Comparison of ENCODE assay signal across 14 cellular contexts in genomic region chr14:59342516-59343484, GRCh38.
DNase-seq lines count a peak whose midpoint lies in the region; ATAC-seq, FAIRE-seq and TF ChIP-seq lines count a peak whose summit lies in the region.
"Had no signal": no experiment of that assay in that cellular context is flagged by ENCODE, and none has a peak within 500 bp of the region (broad histone marks: within the 10 kb centered on the region; RNA-seq: fewer than 3 reads in every experiment).

No MANE protein-coding gene starts in this region.

- intact Hi-C loops in lower lobe of right lung (cut with DNase I) = no loop called here

- no peak overlapping the region for H3K4me3 ChIP-seq in choroid plexus epithelial cell (ENCODE audit: low read depth, low read length)
- no peak overlapping the region for H3K4me3 ChIP-seq in lower lobe of right lung
- H3K4me3 ChIP-seq in thoracic aorta = no peak overlapping the region
- H3K4me3 ChIP-seq: BLaER1 treated with 17β-estradiol and CSF1 and Interleukin-3, amounts not matched to agents 10 nM and 100 nM had no signal

- no peak for DNase-seq in HTR-8/SVneo (ENCODE audit: insufficient read length, low spot score)
- peak; percentile 70 for DNase-seq in choroid plexus epithelial cell (ENCODE audit: low read depth)
- no peak for DNase-seq in lower lobe of right lung
- no peak for DNase-seq in thoracic aorta (ENCODE audit: low spot score)
- DNase-seq in DMS153 treated with DMSO at 0.1 percent for 48 hours (lab: John Stamatoyannopoulos, UW; ENCODE audit: unreplicated experiment) = no peak
- DNase-seq in NCI-H187 treated with DMSO at 0.1 percent for 48 hours (lab: John Stamatoyannopoulos, UW) = no peak
- no peak for DNase-seq in activated naive CD4-positive, alpha-beta T cell (lab: John Stamatoyannopoulos, UW)
- DNase-seq: activated naive CD4-positive, alpha-beta T cell treated with anti-CD3 and anti-CD28 coated beads, Interleukin-2, amount 10 ng/mL, durations not matched to agents 7 days and 5 days; NCI-H187; NCI-H774; stimulated activated CD4-positive, alpha-beta T cell treated with anti-CD3 and anti-CD28 coated beads, Interleukin-2, amount 100 ng/mL, for 48 hours had no signal

- H3K9me3 ChIP-seq in lower lobe of right lung (no peaks in the 10 kb centered on the region), thoracic aorta (no peaks in the 10 kb centered on the region)
- H3K9me3 ChIP-seq: BLaER1 treated with 17β-estradiol and CSF1 and Interleukin-3, amounts not matched to agents 10 nM and 100 nM had no signal

- peaks cover 30% of the 10 kb centered on the region for H3K36me3 ChIP-seq in lower lobe of right lung
- H3K36me3 ChIP-seq in thoracic aorta = no peaks in the 10 kb centered on the region

- no peaks in the 10 kb centered on the region for H3K27me3 ChIP-seq in lower lobe of right lung (ENCODE audit: low read depth)
- H3K27me3 ChIP-seq in thoracic aorta (replicated peaks; ENCODE audit: insufficient read depth) = no peaks in the 10 kb centered on the region
- H3K27me3 ChIP-seq: BLaER1 treated with 17β-estradiol and CSF1 and Interleukin-3, amounts not matched to agents 10 nM and 100 nM had no signal

- H3K27ac ChIP-seq in lower lobe of right lung (no peak overlapping the region), thoracic aorta (peak overlapping the region; percentile 6 to 79)
- H3K27ac ChIP-seq: BLaER1 treated with 17β-estradiol and CSF1 and Interleukin-3, amounts not matched to agents 10 nM and 100 nM had no signal

- peak; percentile 93 for FAIRE-seq in HTR-8/SVneo (lab: Jason Lieb, UNC)

- H3K4me1 ChIP-seq in lower lobe of right lung (peaks cover 19% of the 10 kb centered on the region), thoracic aorta (ENCODE audit: control insufficient read depth in 1 of 2, low read depth in 2 of 2) (peaks cover 21 to 98% of the 10 kb centered on the region in 2 donors)

- ATAC-seq in lower lobe of right lung (peak; percentile 51 to 78), thoracic aorta (ENCODE audit: insufficient number of reproducible peaks, low FRiP score, low read depth) (no peak), GM18519 (IDR thresholded peaks at IDR 0.05; ENCODE audit: low FRiP score, unreplicated experiment) (no peak)
- ATAC-seq: esophagus mucosa had no signal

- TF ChIP-seq CTCF in choroid plexus epithelial cell (conservative IDR thresholded peaks at IDR 0.05; ENCODE audit: low read depth, low read length) (no peak), lower lobe of right lung (IDR thresholded peaks at IDR 0.05) (no peak), thoracic aorta (IDR thresholded peaks at IDR 0.05) (no peak)

Comparison
In these comparisons a context has a peak if more than half of its experiments do, and no peak if none do; other contexts are left out.
1. ATAC-seq: peak in lower lobe of right lung (2 of 2); none in thoracic aorta (single experiment) and GM18519 (single experiment).